In the genomic region with DNA sequence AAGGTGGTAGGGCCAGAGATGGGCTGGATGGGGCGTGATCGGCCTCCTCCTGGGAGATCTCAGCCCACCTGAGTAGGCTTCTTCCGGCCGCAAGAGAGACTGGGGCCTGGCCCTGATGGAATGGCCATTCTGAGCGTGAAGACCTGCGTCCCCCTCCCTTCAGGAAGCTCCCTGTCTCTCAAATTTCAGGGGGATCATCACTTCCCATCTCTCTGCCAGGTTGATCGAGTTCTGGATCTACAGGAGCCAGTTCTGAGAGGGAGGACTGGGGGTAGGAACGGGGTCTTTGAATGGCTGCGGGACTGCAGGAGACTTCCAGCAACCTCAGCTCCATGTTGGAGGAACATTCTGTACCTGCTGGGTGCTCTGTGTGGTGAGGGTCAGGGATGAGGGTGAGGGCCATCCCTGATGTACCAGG, we compare ENCODE assay signal across 8 cellular contexts. TPM values are rescaled to one million over a fixed set of nuclear protein-coding genes. Genes with fewer than 3 reads are reported as not detected.
DNase-seq lines count a peak whose midpoint lies in the region; ATAC-seq lines count a peak whose summit lies in the region.

No MANE protein-coding gene starts in this region.

- H2BK15ac ChIP-seq in neuronal stem cell (ENCODE audit: low read length) = peak overlapping the region; percentile 8

- DNase-seq in CD4-positive, CD25-positive, alpha-beta regulatory T cell = no peak
- DNase-seq in MG63 = no peak
- no peak for DNase-seq in neuronal stem cell (ENCODE audit: low spot score)
- DNase-seq in GM03348 (ENCODE audit: low spot score) = no peak
- no peak for DNase-seq in EL
- DNase-seq in NCI-H1694 treated with DMSO at 0.1 percent for 48 hours (lab: John Stamatoyannopoulos, UW) = no peak

- no peaks in the 10 kb centered on the region for H3K9me3 Mint-ChIP-seq in CD4-positive, CD25-positive, alpha-beta regulatory T cell

- H3K4ac ChIP-seq in neuronal stem cell (ENCODE audit: low read length) = no peak overlapping the region

- H3K14ac ChIP-seq in neuronal stem cell (ENCODE audit: low read length) = no peak overlapping the region

- H3K4me2 ChIP-seq in neuronal stem cell (ENCODE audit: insufficient read depth, low read length, poor library complexity, severe bottlenecking) = peak overlapping the region; percentile 55

- peak overlapping the region; percentile 98 for H2AFZ ChIP-seq in neuronal stem cell (ENCODE audit: low read length)

- H3K18ac ChIP-seq in neuronal stem cell (ENCODE audit: low read length) = peak overlapping the region; percentile 2

- no peaks in the 10 kb centered on the region for H3K9me3 ChIP-seq in CD4-positive, CD25-positive, alpha-beta regulatory T cell (ENCODE audit: control insufficient read depth in 2 of 2, low read length in 2 of 2)
- H3K9me3 ChIP-seq in MG63 (no peaks in the 10 kb centered on the region), ectodermal cell (ENCODE audit: control insufficient read depth, low read length) (no peaks in the 10 kb centered on the region), neuronal stem cell (replicated peaks in 1 of 2; ENCODE audit: control insufficient read depth in 2 of 2, insufficient read depth in 1 of 2, low read depth in 1 of 2, low read length in 2 of 2) (no peaks in the 10 kb centered on the region)

- no peak overlapping the region for H2BK5ac ChIP-seq in neuronal stem cell (ENCODE audit: low read length)

- H4K8ac ChIP-seq in neuronal stem cell (ENCODE audit: low read depth, low read length) = no peak overlapping the region

- no peak overlapping the region for H3K23ac ChIP-seq in neuronal stem cell (ENCODE audit: low read depth, low read length, poor library complexity)

- H3K4me1 Mint-ChIP-seq in CD4-positive, CD25-positive, alpha-beta regulatory T cell = peaks cover 0 to 34% (median 11%) of the 10 kb centered on the region in 4 donors

- H2AK5ac ChIP-seq in neuronal stem cell (ENCODE audit: low read depth, low read length) = no peak overlapping the region

- peaks cover 4% of the 10 kb centered on the region for H3K27me3 Mint-ChIP-seq in CD4-positive, CD25-positive, alpha-beta regulatory T cell

- H3K27me3 ChIP-seq in CD4-positive, CD25-positive, alpha-beta regulatory T cell (ENCODE audit: control insufficient read depth, insufficient read depth, low read length) = no peaks in the 10 kb centered on the region
- H3K27me3 ChIP-seq in MG63 (no peaks in the 10 kb centered on the region), ectodermal cell (ENCODE audit: control insufficient read depth, insufficient read depth, low read length, poor library complexity, severe bottlenecking) (peaks cover 10% of the 10 kb centered on the region), neuronal stem cell (ENCODE audit: control insufficient read depth in 3 of 3, insufficient read depth in 3 of 3, low read depth in 1 of 3, low read length in 3 of 3) (peaks cover 0 to 8% (median 7%) of the 10 kb centered on the region in 3 experiments)

- peaks cover 18% of the 10 kb centered on the region for H3K4me1 ChIP-seq in CD4-positive, CD25-positive, alpha-beta regulatory T cell (ENCODE audit: control insufficient read depth, insufficient read depth, low read length, poor library complexity, severe bottlenecking)
- H3K4me1 ChIP-seq in ectodermal cell (ENCODE audit: control insufficient read depth, insufficient read depth, low read length) (peaks cover 7% of the 10 kb centered on the region), neuronal stem cell (ENCODE audit: control insufficient read depth in 2 of 2, insufficient read depth in 1 of 2, low read depth in 1 of 2, low read length in 2 of 2) (peaks cover 10 to 11% of the 10 kb centered on the region in 2 donors)

- H3K36me3 Mint-ChIP-seq in CD4-positive, CD25-positive, alpha-beta regulatory T cell = no peaks in the 10 kb centered on the region

- no peaks in the 10 kb centered on the region for H3K79me1 ChIP-seq in neuronal stem cell (ENCODE audit: low read depth, low read length)

- no peaks in the 10 kb centered on the region for H3K36me3 ChIP-seq in CD4-positive, CD25-positive, alpha-beta regulatory T cell (ENCODE audit: control insufficient read depth, insufficient read depth, low read length)
- H3K36me3 ChIP-seq in MG63 (no peaks in the 10 kb centered on the region), ectodermal cell (ENCODE audit: control insufficient read depth, insufficient read depth, low read length) (no peaks in the 10 kb centered on the region), neuronal stem cell (replicated peaks in 1 of 2; ENCODE audit: control insufficient read depth in 2 of 2, insufficient read depth in 2 of 2, low read length in 2 of 2) (no peaks in the 10 kb centered on the region)

- H2BK120ac ChIP-seq in neuronal stem cell (ENCODE audit: low read depth, low read length) = no peak overlapping the region

- 24 to 26% methylated on average over 9 of the region's 9 CpGs for WGBS in ectodermal cell, 2 experiments
- WGBS in neuronal stem cell (ENCODE audit: extremely low coverage in 2 of 2, insufficient read length in 2 of 2, insufficient replicate concordance in 1 of 2), 2 donors = no CpG with 5 or more reads among the region's 9 CpGs

- peak overlapping the region; percentile 62 for H3K4me3 ChIP-seq in CD4-positive, CD25-positive, alpha-beta regulatory T cell (ENCODE audit: low read depth, low read length)
- H3K4me3 ChIP-seq in MG63 = peak overlapping the region; percentile 38
- H3K4me3 ChIP-seq in ectodermal cell (ENCODE audit: insufficient read depth, low read depth, low read length) = peak overlapping the region; percentile 30
- peak overlapping the region; percentile 45 to 58 for H3K4me3 ChIP-seq in neuronal stem cell (ENCODE audit: low read length in 2 of 2)

- ATAC-seq in CD4-positive, CD25-positive, alpha-beta regulatory T cell (ENCODE audit: low read depth in 2 of 2) = no peak
- ATAC-seq in GM21367 (IDR thresholded peaks at IDR 0.05; ENCODE audit: unreplicated experiment) = no peak

- no peak overlapping the region for H4K91ac ChIP-seq in neuronal stem cell (ENCODE audit: low read depth, low read length, poor library complexity)

- H3K4me3 Mint-ChIP-seq in CD4-positive, CD25-positive, alpha-beta regulatory T cell = peak overlapping the region; percentile 66 to 92 (median 86)

- peak overlapping the region; percentile 5 for H3K9ac ChIP-seq in neuronal stem cell (ENCODE audit: low read depth, low read length, poor library complexity)

- peak overlapping the region; percentile 67 for H3K27ac ChIP-seq in CD4-positive, CD25-positive, alpha-beta regulatory T cell (ENCODE audit: insufficient read depth, low read length, poor library complexity, severe bottlenecking)
- H3K27ac ChIP-seq in ectodermal cell (ENCODE audit: insufficient read depth, low read depth, low read length, poor library complexity, severe bottlenecking) = no peak overlapping the region
- peak overlapping the region; percentile 47 for H3K27ac ChIP-seq in neuronal stem cell (replicated peaks; ENCODE audit: low read length)

- peak overlapping the region; percentile 54 to 92 (median 85) for H3K27ac Mint-ChIP-seq in CD4-positive, CD25-positive, alpha-beta regulatory T cell

- no peak overlapping the region for H2BK12ac ChIP-seq in neuronal stem cell (ENCODE audit: low read length)

RNA-seq across cellular contexts. Expression of gene GSDMA, which starts 9.3 kb away (rescaled TPM):
- 1.5 TPM for total RNA-seq in CD4-positive, CD25-positive, alpha-beta regulatory T cell
- polyA plus RNA-seq in CD4-positive, CD25-positive, alpha-beta regulatory T cell = 1 to 10 TPM; 1.1 to 2.8 (median 2.1) TPM
- not detected in 2 replicates for total RNA-seq in MG63 (2014; rRNA removed; shearing (Covaris generic); ENCODE audit: low replicate concordance)
- not detected for polyA plus RNA-seq in ectodermal cell (2013, experiment 1 of 4)
- polyA plus RNA-seq in ectodermal cell (2013, experiment 2 of 4) = not detected
- not detected for polyA plus RNA-seq in ectodermal cell (2013, experiment 3 of 4)
- not detected for polyA plus RNA-seq in ectodermal cell (2013, experiment 4 of 4)
- not detected for polyA plus RNA-seq in neuronal stem cell (2013, experiment 1 of 2)
- polyA plus RNA-seq in neuronal stem cell (2013, experiment 2 of 2) = not detected

RNA-seq across cellular contexts. Expression of gene LRRC3C, which starts 25.9 kb away (rescaled TPM):
- total RNA-seq in CD4-positive, CD25-positive, alpha-beta regulatory T cell = not detected
- under 1 TPM in 1 of 4 donors, not detected in 3; 0.38 TPM for polyA plus RNA-seq in CD4-positive, CD25-positive, alpha-beta regulatory T cell
- total RNA-seq in MG63 (2014; rRNA removed; shearing (Covaris generic); ENCODE audit: low replicate concordance) = not detected in 2 replicates
- polyA plus RNA-seq in ectodermal cell (2013, experiment 1 of 4) = not detected
- not detected for polyA plus RNA-seq in ectodermal cell (2013, experiment 2 of 4)
- not detected for polyA plus RNA-seq in ectodermal cell (2013, experiment 3 of 4)
- not detected for polyA plus RNA-seq in ectodermal cell (2013, experiment 4 of 4)
- polyA plus RNA-seq in neuronal stem cell (2013, experiment 1 of 2) = 0.14 TPM
- polyA plus RNA-seq in neuronal stem cell (2013, experiment 2 of 2) = 0.19 TPM

RNA-seq across cellular contexts. Expression of gene ORMDL3, which starts 26.1 kb away (rescaled TPM):
- 104 TPM for total RNA-seq in CD4-positive, CD25-positive, alpha-beta regulatory T cell
- polyA plus RNA-seq in CD4-positive, CD25-positive, alpha-beta regulatory T cell = 100 to 1,000 TPM in 3 of 4 donors, 10 to 100 TPM in 1; 99.5 to 176 (median 127) TPM
- total RNA-seq in MG63 (2014; rRNA removed; shearing (Covaris generic); ENCODE audit: low replicate concordance) = 54.1 and 80.1 TPM in 2 replicates
- polyA plus RNA-seq in ectodermal cell (2013, experiment 1 of 4) = 65.4 TPM
- polyA plus RNA-seq in ectodermal cell (2013, experiment 2 of 4) = 71.6 TPM
- polyA plus RNA-seq in ectodermal cell (2013, experiment 3 of 4) = 50.4 TPM
- polyA plus RNA-seq in ectodermal cell (2013, experiment 4 of 4) = 54.5 TPM
- polyA plus RNA-seq in neuronal stem cell (2013, experiment 1 of 2) = 103 TPM
- polyA plus RNA-seq in neuronal stem cell (2013, experiment 2 of 2) = 107 TPM

RNA-seq across cellular contexts. Expression of gene PSMD3, which starts 27.1 kb away (rescaled TPM):
- total RNA-seq in CD4-positive, CD25-positive, alpha-beta regulatory T cell = 62.4 TPM
- 10 to 100 TPM; 47.9 to 51.0 (median 49.3) TPM for polyA plus RNA-seq in CD4-positive, CD25-positive, alpha-beta regulatory T cell
- 232 and 331 TPM in 2 replicates for total RNA-seq in MG63 (2014; rRNA removed; shearing (Covaris generic); ENCODE audit: low replicate concordance)
- polyA plus RNA-seq in ectodermal cell (2013, experiment 1 of 4) = 161 TPM
- polyA plus RNA-seq in ectodermal cell (2013, experiment 2 of 4) = 154 TPM
- 119 TPM for polyA plus RNA-seq in ectodermal cell (2013, experiment 3 of 4)
- 136 TPM for polyA plus RNA-seq in ectodermal cell (2013, experiment 4 of 4)
- 102 TPM for polyA plus RNA-seq in neuronal stem cell (2013, experiment 1 of 2)
- polyA plus RNA-seq in neuronal stem cell (2013, experiment 2 of 2) = 99.7 TPM

RNA-seq across cellular contexts. Expression of gene GSDMB, which starts 35.0 kb away (rescaled TPM):
- 38.0 TPM for total RNA-seq in CD4-positive, CD25-positive, alpha-beta regulatory T cell
- 1 to 10 TPM in 2 of 4 donors, under 1 TPM in 2; 0.69 to 1.8 (median 1.0) TPM for polyA plus RNA-seq in CD4-positive, CD25-positive, alpha-beta regulatory T cell
- total RNA-seq in MG63 (2014; rRNA removed; shearing (Covaris generic); ENCODE audit: low replicate concordance) = 3.9 and 10.9 TPM in 2 replicates
- 21.1 TPM for polyA plus RNA-seq in ectodermal cell (2013, experiment 1 of 4)
- 13.8 TPM for polyA plus RNA-seq in ectodermal cell (2013, experiment 2 of 4)
- polyA plus RNA-seq in ectodermal cell (2013, experiment 3 of 4) = 11.4 TPM
- polyA plus RNA-seq in ectodermal cell (2013, experiment 4 of 4) = 15.6 TPM
- 15.5 TPM for polyA plus RNA-seq in neuronal stem cell (2013, experiment 1 of 2)
- polyA plus RNA-seq in neuronal stem cell (2013, experiment 2 of 2) = 13.2 TPM
